Comparison of ENCODE assay signal across 1 cellular context in genomic region chr1:117564227-117565082, GRCh38.
TF ChIP-seq lines count a peak whose summit lies in the region.

No MANE protein-coding gene starts in this region.

TF ChIP-seq in WTC11, 78 proteins besides CTCF, POLR2A, EP300 and RAD21 (continued from another document):
- TF ChIP-seq ATF6 (CRISPR knock-in tag; IDR thresholded peaks at IDR 0.05) = no peak
- TF ChIP-seq E2F1 (CRISPR knock-in tag; IDR thresholded peaks at IDR 0.05) = no peak
- TF ChIP-seq USF2 (CRISPR knock-in tag; IDR thresholded peaks at IDR 0.05) = peak; percentile 65
TF ChIP-seq in WTC11: peak in this region for 2.
